ENCODE assay signal across 8 cellular contexts in genomic region chr1:10473145-10473765, GRCh38. TPM values are rescaled to one million over a fixed set of nuclear protein-coding genes. Genes with fewer than 3 reads are reported as not detected.
DNase-seq lines count a peak whose midpoint lies in the region; ATAC-seq lines count a peak whose summit lies in the region.

No MANE protein-coding gene starts in this region.

- no peaks in the 10 kb centered on the region for H3K9me3 ChIP-seq in BLaER1 treated with 17β-estradiol and CSF1 and Interleukin-3, amounts not matched to agents 10 nM and 100 nM (replicated peaks in 1 of 11)
- H3K9me3 ChIP-seq in HUES64 (ENCODE audit: insufficient read depth, low read depth, low read length), result no peaks in the 10 kb centered on the region
- no peaks in the 10 kb centered on the region for H3K9me3 ChIP-seq in naive thymus-derived CD4-positive, alpha-beta T cell (ENCODE audit: control insufficient read depth in 2 of 3, low read length in 3 of 3)

- H3K9me3 Mint-ChIP-seq in activated naive CD8-positive, alpha-beta T cell treated with anti-CD3 and anti-CD28 coated beads, Interleukin-2, amount 50 U/mL, for 24 hours, result no peaks in the 10 kb centered on the region
- no peaks in the 10 kb centered on the region for H3K9me3 Mint-ChIP-seq in naive thymus-derived CD4-positive, alpha-beta T cell

- peaks cover 17% of the 10 kb centered on the region for H3K36me3 Mint-ChIP-seq in activated naive CD8-positive, alpha-beta T cell treated with anti-CD3 and anti-CD28 coated beads, Interleukin-2, amount 50 U/mL, for 24 hours (ENCODE audit: low read depth)
- peaks cover under 1 to 6% (median 2%) of the 10 kb centered on the region in 5 donors for H3K36me3 Mint-ChIP-seq in naive thymus-derived CD4-positive, alpha-beta T cell

- POLR2A ChIA-PET in naive thymus-derived CD4-positive, alpha-beta T cell (lab: Charles Lee), result interaction anchor here (0.7 kb wide), 1 partner anchor 542 kb away, joined by 3 read pairs; no protein-coding TSS in a partner anchor

- H3K9ac ChIP-seq in BLaER1 treated with 17β-estradiol and CSF1 and Interleukin-3, amounts not matched to agents 10 nM and 100 nM, result peak overlapping the region; percentile 77 to 86 (median 85); a peak in 17 of 22 replicates
- H3K9ac ChIP-seq in HUES64 (ENCODE audit: low read depth, low read length), result peak overlapping the region; percentile 69; the same call in 1 of the 2 replicates

- H3K4me2 ChIP-seq in BLaER1 treated with 17β-estradiol and CSF1 and Interleukin-3, amounts not matched to agents 10 nM and 100 nM, result peak overlapping the region; percentile 64 to 95 (median 92)

- intact Hi-C loops in naive thymus-derived CD4-positive, alpha-beta T cell (cut with micrococcal nuclease), result loop anchor here in 1 of 2 donors (2.0 to 10.0 kb wide), 7 partner anchors 261 to 1344 kb away; partner anchors contain the start of genes AGTRAP, CLCN6, GPR157 and KIF1B

- no peak for DNase-seq in activated naive CD8-positive, alpha-beta T cell treated with anti-CD3 and anti-CD28 coated beads, Interleukin-2, amount 50 U/mL, for 24 hours
- DNase-seq in naive thymus-derived CD4-positive, alpha-beta T cell, result no peak
- DNase-seq in NCI-H2107 treated with DMSO at 0.1 percent for 48 hours (lab: John Stamatoyannopoulos, UW; ENCODE audit: unreplicated experiment) (no peak), T1000 (lab: John Stamatoyannopoulos, UW) (no peak), GOT3 (lab: John Stamatoyannopoulos, UW) (no peak)
- no peak for DNase-seq in activated CD4-positive, alpha-beta T cell treated with anti-CD3 and anti-CD28 coated beads, Interleukin-2, amount 50 U/mL, for 1 hour

- peak overlapping the region; percentile 97 for H3K27ac Mint-ChIP-seq in activated naive CD8-positive, alpha-beta T cell treated with anti-CD3 and anti-CD28 coated beads, Interleukin-2, amount 50 U/mL, for 24 hours
- peak overlapping the region in 8 of 9 donors; percentile 70 to 92 (median 88) for H3K27ac Mint-ChIP-seq in naive thymus-derived CD4-positive, alpha-beta T cell

- H3K27me3 Mint-ChIP-seq in activated naive CD8-positive, alpha-beta T cell treated with anti-CD3 and anti-CD28 coated beads, Interleukin-2, amount 50 U/mL, for 24 hours, result no peaks in the 10 kb centered on the region
- no peaks in the 10 kb centered on the region for H3K27me3 Mint-ChIP-seq in naive thymus-derived CD4-positive, alpha-beta T cell

- H3K4me3 ChIP-seq in BLaER1 treated with 17β-estradiol and CSF1 and Interleukin-3, amounts not matched to agents 10 nM and 100 nM, result peak overlapping the region; percentile 66 to 91 (median 79); a peak in 17 of 20 replicates
- peak overlapping the region; percentile 92; the same call in 1 of the 2 replicates for H3K4me3 ChIP-seq in HUES64 (ENCODE audit: low read length)
- H3K4me3 ChIP-seq in naive thymus-derived CD4-positive, alpha-beta T cell (ENCODE audit: low read length), result no peak overlapping the region

- peaks cover 11 to 29% (median 18%) of the 10 kb centered on the region in 11 experiments for H3K36me3 ChIP-seq in BLaER1 treated with 17β-estradiol and CSF1 and Interleukin-3, amounts not matched to agents 10 nM and 100 nM
- peaks cover 17% of the 10 kb centered on the region for H3K36me3 ChIP-seq in HUES64 (ENCODE audit: insufficient read depth, low read length)
- peaks cover 0 to 9% (median 3%) of the 10 kb centered on the region in 3 experiments for H3K36me3 ChIP-seq in naive thymus-derived CD4-positive, alpha-beta T cell (ENCODE audit: control insufficient read depth in 2 of 3, insufficient read depth in 3 of 3, low read length in 3 of 3)

- peak overlapping the region; percentile 9 to 82 (median 73); a peak in 19 of 22 replicates for H3K27ac ChIP-seq in BLaER1 treated with 17β-estradiol and CSF1 and Interleukin-3, amounts not matched to agents 10 nM and 100 nM
- no peak overlapping the region for H3K27ac ChIP-seq in HUES64 (ENCODE audit: low read depth, low read length)
- H3K27ac ChIP-seq in naive thymus-derived CD4-positive, alpha-beta T cell (ENCODE audit: low read depth, low read length), result peak overlapping the region; percentile 68

- CTCF ChIA-PET in naive thymus-derived CD4-positive, alpha-beta T cell (lab: Charles Lee), result interaction anchor here (0.7 to 1.3 kb wide), 2 partner anchors 21 to 24 kb away, joined by 3 read pairs; no protein-coding TSS in a partner anchor

- peaks cover 50% of the 10 kb centered on the region for H3K4me1 Mint-ChIP-seq in activated naive CD8-positive, alpha-beta T cell treated with anti-CD3 and anti-CD28 coated beads, Interleukin-2, amount 50 U/mL, for 24 hours
- peaks cover 12 to 61% (median 51%) of the 10 kb centered on the region in 7 donors for H3K4me1 Mint-ChIP-seq in naive thymus-derived CD4-positive, alpha-beta T cell

- no peak for ATAC-seq in activated naive CD8-positive, alpha-beta T cell treated with anti-CD3 and anti-CD28 coated beads, Interleukin-2, amount 50 U/mL, for 24 hours
- ATAC-seq in naive thymus-derived CD4-positive, alpha-beta T cell, result no peak

- peak overlapping the region; percentile 98 for H3K4me3 Mint-ChIP-seq in activated naive CD8-positive, alpha-beta T cell treated with anti-CD3 and anti-CD28 coated beads, Interleukin-2, amount 50 U/mL, for 24 hours
- H3K4me3 Mint-ChIP-seq in naive thymus-derived CD4-positive, alpha-beta T cell, result peak overlapping the region; percentile 87 to 96 (median 92)

- 96% methylated on average over 21 of the region's 23 CpGs for WGBS in HUES64

- H3K4me1 ChIP-seq in BLaER1 treated with 17β-estradiol and CSF1 and Interleukin-3, amounts not matched to agents 10 nM and 100 nM, result peaks cover 42 to 51% (median 45%) of the 10 kb centered on the region in 10 experiments
- peaks cover 12% of the 10 kb centered on the region for H3K4me1 ChIP-seq in HUES64 (ENCODE audit: insufficient read depth, low read length)
- H3K4me1 ChIP-seq in naive thymus-derived CD4-positive, alpha-beta T cell (ENCODE audit: control insufficient read depth in 2 of 2, insufficient read depth in 2 of 2, low read length in 2 of 2), result peaks cover 21 to 37% of the 10 kb centered on the region in 2 donors

- H4K20me1 ChIP-seq in BLaER1 treated with 17β-estradiol and CSF1 and Interleukin-3, amounts not matched to agents 10 nM and 100 nM, result peaks cover 0 to 54% (median 16%) of the 10 kb centered on the region in 11 experiments; a peak in 12 of 22 replicates

- no peaks in the 10 kb centered on the region for H3K27me3 ChIP-seq in BLaER1 treated with 17β-estradiol and CSF1 and Interleukin-3, amounts not matched to agents 10 nM and 100 nM
- H3K27me3 ChIP-seq in HUES64 (ENCODE audit: insufficient read depth, low read length), result no peaks in the 10 kb centered on the region
- no peaks in the 10 kb centered on the region for H3K27me3 ChIP-seq in naive thymus-derived CD4-positive, alpha-beta T cell (ENCODE audit: control insufficient read depth in 2 of 2, insufficient read depth in 2 of 2, low read length in 2 of 2)

RNA-seq across cellular contexts. Expression of gene DFFA, which starts 0.9 kb away (rescaled TPM):
- 41.1 TPM for polyA plus RNA-seq in HUES64 (2013, experiment 1 of 2)
- 41.0 TPM for polyA plus RNA-seq in HUES64 (2013, experiment 2 of 2)
- 10 to 100 TPM; 13.5 to 36.0 (median 23.4) TPM for total RNA-seq in naive thymus-derived CD4-positive, alpha-beta T cell
- 10 to 100 TPM; 16.5 to 36.7 TPM for polyA plus RNA-seq in naive thymus-derived CD4-positive, alpha-beta T cell

RNA-seq across cellular contexts. Expression of gene PEX14, which starts 1.5 kb away (rescaled TPM):
- 15.1 TPM for polyA plus RNA-seq in HUES64 (2013, experiment 1 of 2)
- polyA plus RNA-seq in HUES64 (2013, experiment 2 of 2), result 18.3 TPM
- 10 to 100 TPM; 20.9 to 27.8 (median 22.0) TPM for total RNA-seq in naive thymus-derived CD4-positive, alpha-beta T cell
- 1 to 10 TPM; 3.6 to 6.8 TPM for polyA plus RNA-seq in naive thymus-derived CD4-positive, alpha-beta T cell

RNA-seq across cellular contexts. Expression of gene CORT, which starts 23.4 kb away (rescaled TPM):
- polyA plus RNA-seq in HUES64 (2013, experiment 1 of 2), result not detected
- 0.51 TPM for polyA plus RNA-seq in HUES64 (2013, experiment 2 of 2)
- under 1 TPM in 2 of 5 experiments, not detected in 3; 0.27 to 0.90 TPM for total RNA-seq in naive thymus-derived CD4-positive, alpha-beta T cell
- polyA plus RNA-seq in naive thymus-derived CD4-positive, alpha-beta T cell, result not detected

RNA-seq across cellular contexts. Expression of gene CENPS, which starts 43.0 kb away (rescaled TPM):
- polyA plus RNA-seq in HUES64 (2013, experiment 1 of 2), result 22.6 TPM
- polyA plus RNA-seq in HUES64 (2013, experiment 2 of 2), result 21.6 TPM
- 10 to 100 TPM in 2 of 5 experiments, 1 to 10 TPM in 3; 5.4 to 13.0 (median 9.8) TPM for total RNA-seq in naive thymus-derived CD4-positive, alpha-beta T cell
- 10 to 100 TPM in 1 of 2 donors, 1 to 10 TPM in 1; 8.7 to 13.2 TPM for polyA plus RNA-seq in naive thymus-derived CD4-positive, alpha-beta T cell
